ENCODE assay signal across 1 cellular context in genomic region chr6:38345586-38345985, GRCh38.
TF ChIP-seq lines count a peak whose summit lies in the region.

No MANE protein-coding gene starts in this region.

TF ChIP-seq in SK-N-SH, 30 proteins besides CTCF, POLR2A, EP300 and RAD21 (continued from another document):
- no peak for TF ChIP-seq EZH2phosphoT487 (IDR thresholded peaks at IDR 0.05; ENCODE audit: borderline replicate concordance, low read depth)
- no peak for TF ChIP-seq TEAD4 (IDR thresholded peaks at IDR 0.05; ENCODE audit: borderline replicate concordance, insufficient read depth)
- TF ChIP-seq YY1 (IDR thresholded peaks at IDR 0.05; ENCODE audit: low read depth) = no peak
- no peak for TF ChIP-seq IRF3 (IDR thresholded peaks at IDR 0.05; ENCODE audit: low read depth, low read length)
- TF ChIP-seq FOXM1 (IDR thresholded peaks at IDR 0.05; ENCODE audit: low read depth) = no peak
- TF ChIP-seq TCF12 (IDR thresholded peaks at IDR 0.05) = no peak
- no peak for TF ChIP-seq USF2 (IDR thresholded peaks at IDR 0.05; ENCODE audit: borderline replicate concordance, low read depth, low read length)
- TF ChIP-seq NFIC (IDR thresholded peaks at IDR 0.05; ENCODE audit: borderline replicate concordance) = no peak
- TF ChIP-seq TAF1 (IDR thresholded peaks at IDR 0.05; ENCODE audit: borderline replicate concordance, low read depth, low read length) = no peak
- TF ChIP-seq POLR2AphosphoS5 (IDR thresholded peaks at IDR 0.05; ENCODE audit: low read depth, low read length) = no peak
